Comparison of ENCODE assay signal across 1 cellular context in the genomic region with DNA sequence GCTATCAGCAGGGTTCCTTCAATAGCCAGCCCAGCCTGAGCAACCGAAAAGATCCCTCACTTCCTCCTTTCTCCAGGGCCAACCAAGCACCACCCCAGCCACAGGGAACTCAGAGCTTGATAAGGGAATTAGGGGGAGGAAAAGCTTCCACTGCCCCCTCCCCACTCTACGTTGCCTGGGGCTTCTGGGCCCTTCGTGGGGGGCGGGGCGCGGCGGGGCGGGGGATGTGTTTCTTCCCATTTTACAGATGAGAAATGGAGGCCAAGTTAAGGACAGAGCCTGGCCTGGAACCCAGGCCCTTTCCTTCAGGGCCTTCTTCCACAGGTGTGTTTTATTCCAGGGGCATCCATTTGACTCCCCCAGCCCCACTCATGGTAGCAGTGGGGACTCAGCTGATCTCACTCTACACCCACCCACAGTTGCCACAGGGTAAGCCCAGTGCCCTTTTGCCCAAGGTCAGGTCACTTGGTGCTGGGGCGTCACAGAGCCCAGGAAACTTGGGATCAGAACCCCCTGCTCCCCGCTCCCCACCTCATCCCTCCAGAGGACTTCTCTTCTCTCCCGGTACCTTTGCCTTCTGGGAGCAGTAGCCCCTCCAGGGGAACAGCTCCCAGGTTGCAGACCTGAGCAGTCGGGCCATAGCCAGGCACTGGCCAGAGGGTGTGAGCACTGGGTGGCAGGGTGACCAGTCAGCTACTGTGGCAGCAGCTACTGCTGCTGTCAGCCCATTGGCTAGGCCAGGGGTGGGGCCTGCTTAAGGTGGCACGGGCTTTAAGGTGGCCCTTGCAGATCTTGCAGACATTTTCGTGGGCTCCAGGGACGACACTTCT.
TF ChIP-seq lines count a peak whose summit lies in the region.

Gene LDHD (minus strand): TSS at position 700 of the 830 bp plus-strand sequence. CDS start 60 bp downstream, at position 640.

TF ChIP-seq in HepG2, 621 proteins besides CTCF, POLR2A, EP300 and RAD21 (continued from another document and continues in another):
- TF ChIP-seq, protein P1, sequence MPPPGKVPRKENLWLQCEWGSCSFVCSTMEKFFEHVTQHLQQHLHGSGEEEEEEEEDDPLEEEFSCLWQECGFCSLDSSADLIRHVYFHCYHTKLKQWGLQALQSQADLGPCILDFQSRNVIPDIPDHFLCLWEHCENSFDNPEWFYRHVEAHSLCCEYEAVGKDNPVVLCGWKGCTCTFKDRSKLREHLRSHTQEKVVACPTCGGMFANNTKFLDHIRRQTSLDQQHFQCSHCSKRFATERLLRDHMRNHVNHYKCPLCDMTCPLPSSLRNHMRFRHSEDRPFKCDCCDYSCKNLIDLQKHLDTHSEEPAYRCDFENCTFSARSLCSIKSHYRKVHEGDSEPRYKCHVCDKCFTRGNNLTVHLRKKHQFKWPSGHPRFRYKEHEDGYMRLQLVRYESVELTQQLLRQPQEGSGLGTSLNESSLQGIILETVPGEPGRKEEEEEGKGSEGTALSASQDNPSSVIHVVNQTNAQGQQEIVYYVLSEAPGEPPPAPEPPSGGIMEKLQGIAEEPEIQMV (CRISPR knock-in tag; IDR thresholded peaks at IDR 0.05; ENCODE audit: low read depth) = no peak
- no peak for TF ChIP-seq ZBTB14 (CRISPR knock-in tag; IDR thresholded peaks at IDR 0.05)
- TF ChIP-seq PREB (CRISPR knock-in tag; IDR thresholded peaks at IDR 0.05) = no peak
- TF ChIP-seq, protein P2, sequence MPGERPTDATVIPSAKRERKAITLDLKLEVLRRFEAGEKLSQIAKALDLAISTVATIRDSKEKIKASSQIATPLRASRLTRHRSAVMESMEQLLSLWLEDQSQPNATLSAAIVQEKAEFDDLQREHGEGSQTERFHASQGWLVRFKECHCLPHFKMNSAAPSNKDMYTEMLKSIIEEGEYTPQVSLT (CRISPR knock-in tag; IDR thresholded peaks at IDR 0.05; ENCODE audit: borderline replicate concordance, low read depth) = no peak
- no peak for TF ChIP-seq ZNF235 (CRISPR knock-in tag; IDR thresholded peaks at IDR 0.05; ENCODE audit: borderline replicate concordance)
- no peak for TF ChIP-seq ZBTB49 (CRISPR knock-in tag; IDR thresholded peaks at IDR 0.05; ENCODE audit: borderline replicate concordance)
- TF ChIP-seq KDM4B (CRISPR knock-in tag; IDR thresholded peaks at IDR 0.05) = peak; percentile 38; the same call in 1 of the 2 replicates
- TF ChIP-seq ZNF101 (CRISPR knock-in tag; IDR thresholded peaks at IDR 0.05; ENCODE audit: borderline replicate concordance, low read depth) = no peak
- no peak for TF ChIP-seq ZNF703 (CRISPR knock-in tag; IDR thresholded peaks at IDR 0.05; ENCODE audit: borderline replicate concordance)
- no peak for TF ChIP-seq JDP2 (CRISPR knock-in tag; IDR thresholded peaks at IDR 0.05; ENCODE audit: borderline replicate concordance)
- peak; percentile 40 for TF ChIP-seq TSC22D2 (CRISPR knock-in tag; IDR thresholded peaks at IDR 0.05; ENCODE audit: borderline replicate concordance)
- no peak for TF ChIP-seq NCOR1 (IDR thresholded peaks at IDR 0.05; ENCODE audit: borderline replicate concordance, low read length)
- TF ChIP-seq TOE1 (CRISPR knock-in tag; IDR thresholded peaks at IDR 0.05) = 0 out of 2 replicates have a peak, but pooled peaks have one; percentile 35
- TF ChIP-seq ZNF530 (CRISPR knock-in tag; IDR thresholded peaks at IDR 0.05; ENCODE audit: low read depth) = no peak
- TF ChIP-seq, protein P3, sequence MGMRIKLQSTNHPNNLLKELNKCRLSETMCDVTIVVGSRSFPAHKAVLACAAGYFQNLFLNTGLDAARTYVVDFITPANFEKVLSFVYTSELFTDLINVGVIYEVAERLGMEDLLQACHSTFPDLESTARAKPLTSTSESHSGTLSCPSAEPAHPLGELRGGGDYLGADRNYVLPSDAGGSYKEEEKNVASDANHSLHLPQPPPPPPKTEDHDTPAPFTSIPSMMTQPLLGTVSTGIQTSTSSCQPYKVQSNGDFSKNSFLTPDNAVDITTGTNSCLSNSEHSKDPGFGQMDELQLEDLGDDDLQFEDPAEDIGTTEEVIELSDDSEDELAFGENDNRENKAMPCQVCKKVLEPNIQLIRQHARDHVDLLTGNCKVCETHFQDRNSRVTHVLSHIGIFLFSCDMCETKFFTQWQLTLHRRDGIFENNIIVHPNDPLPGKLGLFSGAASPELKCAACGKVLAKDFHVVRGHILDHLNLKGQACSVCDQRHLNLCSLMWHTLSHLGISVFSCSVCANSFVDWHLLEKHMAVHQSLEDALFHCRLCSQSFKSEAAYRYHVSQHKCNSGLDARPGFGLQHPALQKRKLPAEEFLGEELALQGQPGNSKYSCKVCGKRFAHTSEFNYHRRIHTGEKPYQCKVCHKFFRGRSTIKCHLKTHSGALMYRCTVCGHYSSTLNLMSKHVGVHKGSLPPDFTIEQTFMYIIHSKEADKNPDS (CRISPR knock-in tag; IDR thresholded peaks at IDR 0.05) = no peak
- no peak for TF ChIP-seq SRF (IDR thresholded peaks at IDR 0.05; ENCODE audit: low read depth, low read length)
- TF ChIP-seq ZBTB20 (CRISPR knock-in tag; IDR thresholded peaks at IDR 0.05; ENCODE audit: borderline replicate concordance, low read depth) = peak; percentile 62; the same call in 1 of the 2 replicates
- no peak for TF ChIP-seq CREB1 (IDR thresholded peaks at IDR 0.05)
- no peak for TF ChIP-seq CREB1 (CRISPR knock-in tag; IDR thresholded peaks at IDR 0.05)
- TF ChIP-seq MEF2D (CRISPR knock-in tag; IDR thresholded peaks at IDR 0.05) = peak; percentile 66
- no peak for TF ChIP-seq ZNF281 (CRISPR knock-in tag; IDR thresholded peaks at IDR 0.05; ENCODE audit: borderline replicate concordance)
- TF ChIP-seq LCORL (IDR thresholded peaks at IDR 0.05) = no peak
- peak; percentile 52 for TF ChIP-seq LCORL (CRISPR knock-in tag; IDR thresholded peaks at IDR 0.05)
- TF ChIP-seq ZNF761 (CRISPR knock-in tag; conservative IDR thresholded peaks at IDR 0.05) = no peak
- peak; percentile 78; the same call in 1 of the 2 replicates for TF ChIP-seq ZNF451 (CRISPR knock-in tag; IDR thresholded peaks at IDR 0.05)
- TF ChIP-seq CCDC6 (CRISPR knock-in tag; IDR thresholded peaks at IDR 0.05) = peak; percentile 77; the same call in 1 of the 2 replicates
- TF ChIP-seq U2AF1 (optimal IDR thresholded peaks at IDR 0.05; ENCODE audit: low read depth, low read length) = no peak
- no peak for TF ChIP-seq SATB2 (CRISPR knock-in tag; IDR thresholded peaks at IDR 0.05)
- no peak for TF ChIP-seq SNAPC4 (CRISPR knock-in tag; IDR thresholded peaks at IDR 0.05)
- no peak for TF ChIP-seq JUNB (CRISPR knock-in tag; IDR thresholded peaks at IDR 0.05; ENCODE audit: borderline replicate concordance)
- TF ChIP-seq ZNF326 (CRISPR knock-in tag; IDR thresholded peaks at IDR 0.05; ENCODE audit: borderline replicate concordance) = no peak
- no peak for TF ChIP-seq ZFP62 (CRISPR knock-in tag; IDR thresholded peaks at IDR 0.05)
- no peak for TF ChIP-seq MTF1 (CRISPR knock-in tag; IDR thresholded peaks at IDR 0.05)
- 0 out of 2 replicates have a peak, but pooled peaks have one; percentile 43 for TF ChIP-seq FOXC1 (CRISPR knock-in tag; IDR thresholded peaks at IDR 0.05; ENCODE audit: borderline replicate concordance)
- peak; percentile 84 for TF ChIP-seq NFYC (CRISPR knock-in tag; IDR thresholded peaks at IDR 0.05)
- peak; percentile 75; the same call in 1 of the 2 replicates for TF ChIP-seq MXD3 (CRISPR knock-in tag; IDR thresholded peaks at IDR 0.05)
- peak; percentile 36; the same call in 1 of the 2 replicates for TF ChIP-seq BRD4 (CRISPR knock-in tag; IDR thresholded peaks at IDR 0.05)
